Comparison of ENCODE assay signal across 17 cellular contexts in genomic region chr17:73914536-73915274, GRCh38.
A peak's percentile ranks its signal among the peaks of the same experiment; 100 is the strongest.
DNase-seq lines count a peak whose midpoint lies in the region; ATAC-seq, FAIRE-seq and TF ChIP-seq lines count a peak whose summit lies in the region.
"Had no signal": no experiment of that assay in that cellular context is flagged by ENCODE, and none has a peak within 500 bp of the region (broad histone marks: within the 10 kb centered on the region; RNA-seq: fewer than 3 reads in every experiment).

No MANE protein-coding gene starts in this region.

- H3K27me3 Mint-ChIP-seq in osteocyte (ENCODE audit: unreplicated experiment) (peaks cover 5% of the 10 kb centered on the region), mesothelial cell of epicardium (ENCODE audit: low read depth) (peaks cover 52% of the 10 kb centered on the region)

- TF ChIP-seq CTCF in OCI-LY7 (conservative IDR thresholded peaks at IDR 0.05; ENCODE audit: low read length) (no peak), osteocyte (IDR thresholded peaks at IDR 0.05) (no peak), pancreas (IDR thresholded peaks at IDR 0.05) (no peak), mesothelial cell of epicardium (IDR thresholded peaks at IDR 0.05; ENCODE audit: unreplicated experiment) (no peak)

- no TSS peak for BruUV-seq in OCI-LY7 (replicated peaks; lab: Mats Ljungman, UMichigan)

- POLR2A ChIA-PET in OCI-LY7 (lab: Charles Lee): interaction anchor here (0.9 kb wide), 1 partner anchor 21 kb away, joined by 3 read pairs; no protein-coding TSS in a partner anchor

- no peak for FAIRE-seq in pancreas (lab: Jason Lieb, UNC)
- FAIRE-seq: GM12878, GM18507 had no signal

- DNase-seq in NCI-H748 (lab: John Stamatoyannopoulos, UW; ENCODE audit: unreplicated experiment) (peak; percentile 20), NCI-H748 treated with DMSO at 0.1 percent for 48 hours (lab: John Stamatoyannopoulos, UW) (no peak), OCI-LY7 (ENCODE audit: low spot score) (no peak), osteocyte (ENCODE audit: extremely low spot score, unreplicated experiment) (peak; percentile 15), pancreas (no peak), mesothelial cell of epicardium (ENCODE audit: low spot score in 2 of 2, unreplicated experiment in 2 of 2) (no peak), NCI-H510A (lab: John Stamatoyannopoulos, UW) (no peak)
- DNase-seq: ACHN; Caco-2; CD4-positive, alpha-beta memory T cell; DMS79; HCEC 1CT had no signal

- H3K4me1 ChIP-seq in BLaER1 treated with 17β-estradiol and CSF1 and Interleukin-3, amounts not matched to agents 10 nM and 100 nM: peaks cover 13 to 32% (median 23%) of the 10 kb centered on the region in 10 experiments
- H3K4me1 ChIP-seq in OCI-LY7 (ENCODE audit: insufficient read depth, low read length, poor library complexity, severe bottlenecking) (peaks cover 8% of the 10 kb centered on the region), pancreas (no peaks in the 10 kb centered on the region)
- H3K4me1 ChIP-seq: Caco-2 had no signal

- no peaks in the 10 kb centered on the region for H3K79me2 ChIP-seq in OCI-LY7 (ENCODE audit: insufficient read depth, low read depth, low read length)

- CTCF ChIA-PET in OCI-LY7 (lab: Charles Lee; ENCODE audit: unreplicated experiment): no interaction called here

- no peaks in the 10 kb centered on the region for H3K9me2 ChIP-seq in OCI-LY7 (ENCODE audit: insufficient read depth, low read length)

- H3K9me3 ChIP-seq in BLaER1 treated with 17β-estradiol and CSF1 and Interleukin-3, amounts not matched to agents 10 nM and 100 nM (replicated peaks in 1 of 11): peaks cover 19 to 32% (median 24%) of the 10 kb centered on the region in 11 experiments; a peak in 21 of 22 replicates
- H3K9me3 ChIP-seq in OCI-LY7 (ENCODE audit: low read length) (peaks cover 23% of the 10 kb centered on the region), pancreas (no peaks in the 10 kb centered on the region)

- H3K9me3 Mint-ChIP-seq in osteocyte (ENCODE audit: unreplicated experiment) (peaks cover 15% of the 10 kb centered on the region), mesothelial cell of epicardium (peaks cover 35% of the 10 kb centered on the region)

- 60 to 75% methylated on average over 7 of the region's 7 CpGs for WGBS in pancreas, 2 donors

- H2AFZ ChIP-seq in OCI-LY7 (ENCODE audit: low read length): peak overlapping the region; percentile 18; the same call in 1 of the 2 replicates

- peak overlapping the region in 9 of 11 experiments; percentile 46 to 70 (median 62); a peak in 11 of 22 replicates for H3K4me2 ChIP-seq in BLaER1 treated with 17β-estradiol and CSF1 and Interleukin-3, amounts not matched to agents 10 nM and 100 nM
- H3K4me2 ChIP-seq in OCI-LY7 (ENCODE audit: low read length): no peak overlapping the region

- H3K4me3 ChIP-seq in BLaER1 treated with 17β-estradiol and CSF1 and Interleukin-3, amounts not matched to agents 10 nM and 100 nM: no peak overlapping the region
- H3K4me3 ChIP-seq in OCI-LY7 (ENCODE audit: low read depth, low read length, poor library complexity, severe bottlenecking): no peak overlapping the region
- no peak overlapping the region for H3K4me3 ChIP-seq in pancreas
- H3K4me3 ChIP-seq: GM12878 had no signal

- no peak overlapping the region for H3K27ac Mint-ChIP-seq in osteocyte (ENCODE audit: unreplicated experiment)
- no peak overlapping the region for H3K27ac Mint-ChIP-seq in mesothelial cell of epicardium
- H3K27ac Mint-ChIP-seq: CD4-positive, alpha-beta memory T cell had no signal

- H3K36me3 Mint-ChIP-seq in osteocyte (ENCODE audit: unreplicated experiment) (no peaks in the 10 kb centered on the region), mesothelial cell of epicardium (no peaks in the 10 kb centered on the region)

- no peak for ATAC-seq in pancreas
- ATAC-seq: GM12878 had no signal

- H3K4me1 Mint-ChIP-seq in osteocyte (ENCODE audit: unreplicated experiment): no peaks in the 10 kb centered on the region
- H3K4me1 Mint-ChIP-seq in mesothelial cell of epicardium: no peaks in the 10 kb centered on the region
- H3K4me1 Mint-ChIP-seq: CD4-positive, alpha-beta memory T cell had no signal

- intact Hi-C loops in OCI-LY7 (cut with micrococcal nuclease; ENCODE audit: unreplicated experiment): no loop called here
- intact Hi-C loops in pancreas (cut with DNase I): no loop called here

- H3K9ac ChIP-seq in BLaER1 treated with 17β-estradiol and CSF1 and Interleukin-3, amounts not matched to agents 10 nM and 100 nM: no peak overlapping the region

- no peak overlapping the region for H3K27ac ChIP-seq in BLaER1 treated with 17β-estradiol and CSF1 and Interleukin-3, amounts not matched to agents 10 nM and 100 nM
- H3K27ac ChIP-seq in OCI-LY7 (ENCODE audit: low read depth, low read length, poor library complexity, severe bottlenecking) (no peak overlapping the region), pancreas (no peak overlapping the region)
- H3K27ac ChIP-seq: C4-2B, HL-60 had no signal

- H4K20me1 ChIP-seq in BLaER1 treated with 17β-estradiol and CSF1 and Interleukin-3, amounts not matched to agents 10 nM and 100 nM: no peaks in the 10 kb centered on the region
- no peaks in the 10 kb centered on the region for H4K20me1 ChIP-seq in OCI-LY7 (ENCODE audit: insufficient read depth, low read length)

- no peaks in the 10 kb centered on the region for H3K27me3 ChIP-seq in BLaER1 treated with 17β-estradiol and CSF1 and Interleukin-3, amounts not matched to agents 10 nM and 100 nM
- no peaks in the 10 kb centered on the region for H3K27me3 ChIP-seq in pancreas

- H3K4me3 Mint-ChIP-seq in osteocyte (ENCODE audit: unreplicated experiment) (no peak overlapping the region), mesothelial cell of epicardium (no peak overlapping the region)
- H3K4me3 Mint-ChIP-seq: CD4-positive, alpha-beta memory T cell had no signal

- no peaks in the 10 kb centered on the region for H3K36me3 ChIP-seq in BLaER1 treated with 17β-estradiol and CSF1 and Interleukin-3, amounts not matched to agents 10 nM and 100 nM
- H3K36me3 ChIP-seq in OCI-LY7 (ENCODE audit: insufficient read depth, low read length) (no peaks in the 10 kb centered on the region), pancreas (no peaks in the 10 kb centered on the region)

Comparison
In these comparisons a context has a peak if more than half of its experiments do, and no peak if none do; other contexts are left out.
1. DNase-seq: peak in NCI-H748 (single experiment) and osteocyte (single experiment); none in NCI-H748 treated with DMSO at 0.1 percent for 48 hours (single experiment), OCI-LY7 (single experiment), pancreas (0 of 6), mesothelial cell of epicardium (0 of 2) and NCI-H510A (single experiment).